Comparison of ENCODE assay signal across 11 cellular contexts in the genomic region with DNA sequence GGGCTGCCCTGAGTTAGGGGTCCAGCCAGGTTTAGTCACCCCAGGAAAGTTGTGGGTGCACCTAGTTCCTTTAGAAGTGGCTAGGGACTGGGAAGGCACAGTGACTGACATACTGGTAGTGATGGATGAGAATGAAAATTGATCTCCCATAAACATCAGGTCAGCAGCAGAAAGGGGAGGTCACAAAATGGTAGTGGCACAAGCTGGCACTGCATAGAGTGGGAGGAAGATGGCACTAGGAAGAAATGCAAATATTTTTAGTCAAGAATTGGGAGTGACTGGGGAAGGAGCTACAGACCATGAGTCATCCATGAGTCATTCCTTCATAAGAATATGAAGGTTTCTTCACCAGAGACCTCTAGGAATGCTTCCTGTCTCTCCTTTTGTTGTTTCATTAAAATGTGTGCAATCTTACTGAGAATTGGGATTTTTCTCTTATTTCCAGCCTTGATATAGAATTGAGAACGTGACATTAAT.
DNase-seq lines count a peak whose midpoint lies in the region; ATAC-seq and TF ChIP-seq lines count a peak whose summit lies in the region.
"Had no signal": no experiment of that assay in that cellular context is flagged by ENCODE, and none has a peak within 500 bp of the region (broad histone marks: within the 10 kb centered on the region; RNA-seq: fewer than 3 reads in every experiment).

No MANE protein-coding gene starts in this region.

- intact Hi-C loops in ascending aorta (cut with DNase I) = no loop called here

- peak overlapping the region; percentile 79 for H3K27ac Mint-ChIP-seq in central memory CD8-positive, alpha-beta T cell (ENCODE audit: low read depth)

- peaks cover 2% of the 10 kb centered on the region for H3K36me3 Mint-ChIP-seq in central memory CD8-positive, alpha-beta T cell (ENCODE audit: insufficient read depth)

- peaks cover 0 to 9% of the 10 kb centered on the region in 2 donors for H3K4me1 ChIP-seq in ascending aorta

- ATAC-seq in central memory CD8-positive, alpha-beta T cell (replicated peaks; ENCODE audit: extremely low read depth, poor library complexity, severe bottlenecking) = no peak
- ATAC-seq in GM19324 (IDR thresholded peaks at IDR 0.05; ENCODE audit: low FRiP score, unreplicated experiment) (no peak), HG02870 (IDR thresholded peaks at IDR 0.05; ENCODE audit: unreplicated experiment) (no peak)

- no peak overlapping the region for H3K4me3 ChIP-seq in ascending aorta
- H3K4me3 ChIP-seq: upper lobe of left lung had no signal

- H3K27me3 Mint-ChIP-seq in central memory CD8-positive, alpha-beta T cell = no peaks in the 10 kb centered on the region

- no peaks in the 10 kb centered on the region for H3K9me3 Mint-ChIP-seq in central memory CD8-positive, alpha-beta T cell

- no peaks in the 10 kb centered on the region for H3K9me3 ChIP-seq in ascending aorta
- H3K9me3 ChIP-seq: upper lobe of left lung had no signal

- H3K27me3 ChIP-seq in ascending aorta = no peaks in the 10 kb centered on the region
- H3K27me3 ChIP-seq: upper lobe of left lung had no signal

- no peak overlapping the region for H3K27ac ChIP-seq in ascending aorta
- H3K27ac ChIP-seq: VCaP had no signal

- no peak overlapping the region for H3K4me3 Mint-ChIP-seq in central memory CD8-positive, alpha-beta T cell

- TF ChIP-seq CTCF in ascending aorta (IDR thresholded peaks at IDR 0.05) = no peak

- no peaks in the 10 kb centered on the region for H3K36me3 ChIP-seq in ascending aorta
- H3K36me3 ChIP-seq: upper lobe of left lung had no signal

- peaks cover 33% of the 10 kb centered on the region for H3K4me1 Mint-ChIP-seq in central memory CD8-positive, alpha-beta T cell

- peak; percentile 39 for DNase-seq in DMS53 treated with DMSO at 0.1 percent for 48 hours (lab: John Stamatoyannopoulos, UW; ENCODE audit: unreplicated experiment)
- peak; percentile 71 for DNase-seq in NOMO-1 treated with DMSO at 0.1 percent for 48 hours (lab: John Stamatoyannopoulos, UW; ENCODE audit: unreplicated experiment)
- no peak for DNase-seq in central memory CD8-positive, alpha-beta T cell (ENCODE audit: low spot score in 2 of 2)
- peak; percentile 87 for DNase-seq in non-pigmented ciliary epithelial cell (ENCODE audit: low read depth)
- DNase-seq in cerebellar cortex (ENCODE audit: low spot score) = no peak
- no peak for DNase-seq in ascending aorta (ENCODE audit: low spot score in 2 of 2)
- DNase-seq: left cardiac atrium, upper lobe of left lung had no signal

Comparison
In these comparisons a context has a peak if more than half of its experiments do, and no peak if none do; other contexts are left out.
1. DNase-seq: peak in DMS53 treated with DMSO at 0.1 percent for 48 hours (single experiment), NOMO-1 treated with DMSO at 0.1 percent for 48 hours (single experiment) and non-pigmented ciliary epithelial cell (single experiment); none in central memory CD8-positive, alpha-beta T cell (0 of 2), cerebellar cortex (single experiment) and ascending aorta (0 of 2).